In genomic region chr21:31397939-31398338, GRCh38 we compare ENCODE assay signal across 17 cellular contexts. TPM values are rescaled to one million over a fixed set of nuclear protein-coding genes. Genes with fewer than 3 reads are reported as not detected.
DNase-seq lines count a peak whose midpoint lies in the region; ATAC-seq, FAIRE-seq and TF ChIP-seq lines count a peak whose summit lies in the region.
"Had no signal": no experiment of that assay in that cellular context is flagged by ENCODE, and none has a peak within 500 bp of the region (broad histone marks: within the 10 kb centered on the region; RNA-seq: fewer than 3 reads in every experiment).

No MANE protein-coding gene starts in this region.

- peak overlapping the region; percentile 82 for H3K27ac Mint-ChIP-seq in activated CD4-positive, alpha-beta T cell treated with anti-CD3 and anti-CD28 coated beads, Interleukin-2, amount 10 ng/mL, durations not matched to agents 7 days and 5 days
- peak overlapping the region; percentile 82 to 84 for H3K27ac Mint-ChIP-seq in T-cell
- no peak overlapping the region for H3K27ac Mint-ChIP-seq in neural progenitor cell
- H3K27ac Mint-ChIP-seq: HFFc6 had no signal

- no peaks in the 10 kb centered on the region for H4K20me1 ChIP-seq in GM12878 (ENCODE audit: control insufficient read depth, insufficient read depth)
- peaks cover 15% of the 10 kb centered on the region for H4K20me1 ChIP-seq in neural progenitor cell (ENCODE audit: low read depth)

- no peak overlapping the region for H3K4me2 ChIP-seq in GM12878 (ENCODE audit: control insufficient read depth, insufficient read depth)
- H3K4me2 ChIP-seq in neural progenitor cell: peak overlapping the region; percentile 29

- H3K4me1 Mint-ChIP-seq in activated CD4-positive, alpha-beta T cell treated with anti-CD3 and anti-CD28 coated beads, Interleukin-2, amount 10 ng/mL, durations not matched to agents 7 days and 5 days: peaks cover 60% of the 10 kb centered on the region
- H3K4me1 Mint-ChIP-seq in T-cell (peaks cover 54 to 59% (median 56%) of the 10 kb centered on the region in 3 donors), neural progenitor cell (peaks cover 44% of the 10 kb centered on the region)

- H3K9me3 ChIP-seq in GM12878 (replicated peaks; ENCODE audit: control insufficient read depth, insufficient read depth, low read length) (no peaks in the 10 kb centered on the region), neural progenitor cell (ENCODE audit: low read depth) (no peaks in the 10 kb centered on the region)
- H3K9me3 ChIP-seq: body of pancreas, pancreas had no signal

- H3K36me3 Mint-ChIP-seq in activated CD4-positive, alpha-beta T cell treated with anti-CD3 and anti-CD28 coated beads, Interleukin-2, amount 10 ng/mL, durations not matched to agents 7 days and 5 days (ENCODE audit: low read depth): peaks cover 3% of the 10 kb centered on the region
- H3K36me3 Mint-ChIP-seq in T-cell (no peaks in the 10 kb centered on the region), neural progenitor cell (peaks cover 2% of the 10 kb centered on the region)

- no peaks in the 10 kb centered on the region for H3K79me2 ChIP-seq in GM12878 (ENCODE audit: control insufficient read depth, insufficient read depth, low read length)
- H3K79me2 ChIP-seq in neural progenitor cell (ENCODE audit: low read depth): peaks cover 32% of the 10 kb centered on the region

- H3F3A ChIP-seq in neural progenitor cell (ENCODE audit: low read depth): no peaks in the 10 kb centered on the region

- BruUV-seq in GM12878 (replicated peaks; lab: Mats Ljungman, UMichigan): no TSS peak

- 6% methylated on average over 1 of the region's 1 CpG for WGBS in GM12878 (ENCODE audit: insufficient coverage, insufficient replicate concordance, low lambda C conversion rate, missing lambda C conversion rate)

- no peak overlapping the region for H3K4me3 ChIP-seq in GM12878
- H3K4me3 ChIP-seq in neural progenitor cell: no peak overlapping the region
- H3K4me3 ChIP-seq: body of pancreas, lung, pancreas had no signal

- no peak for TF ChIP-seq EP300 in GM12878 (IDR thresholded peaks at IDR 0.05; ENCODE audit: borderline replicate concordance in 1 of 2, control insufficient read depth in 1 of 2, low read depth in 2 of 2, low read length in 2 of 2)

- H3K4me1 ChIP-seq in GM12878 (ENCODE audit: control insufficient read depth, insufficient read depth, low read length): no peaks in the 10 kb centered on the region
- peaks cover 25% of the 10 kb centered on the region for H3K4me1 ChIP-seq in neural progenitor cell
- H3K4me1 ChIP-seq: body of pancreas, pancreas had no signal

- no peak for FAIRE-seq in GM12878 (lab: Jason Lieb, UNC)
- FAIRE-seq: GM12892, pancreas had no signal

- SMC1A ChIA-PET in GM12878 (lab: Charles Lee; ENCODE audit: uncharacterized antibody, unreplicated experiment): interaction anchor here (0.6 to 1.1 kb wide), 4 partner anchors 13 to 184 kb away, joined by 3 to 5 read pairs (median 4); no protein-coding TSS in a partner anchor

- H3K36me3 ChIP-seq in GM12878 (ENCODE audit: control insufficient read depth in 2 of 2, insufficient read depth in 2 of 2, low read length in 1 of 2) (no peaks in the 10 kb centered on the region), neural progenitor cell (no peaks in the 10 kb centered on the region)
- H3K36me3 ChIP-seq: pancreas had no signal

- no peaks in the 10 kb centered on the region for H3K9me3 Mint-ChIP-seq in activated CD4-positive, alpha-beta T cell treated with anti-CD3 and anti-CD28 coated beads, Interleukin-2, amount 10 ng/mL, durations not matched to agents 7 days and 5 days
- no peaks in the 10 kb centered on the region for H3K9me3 Mint-ChIP-seq in T-cell
- no peaks in the 10 kb centered on the region for H3K9me3 Mint-ChIP-seq in neural progenitor cell

- peak; percentile 77 to 85 (median 80) for ATAC-seq in T-cell (replicated peaks in 1 of 4)
- peak; percentile 69 for ATAC-seq in GM12878
- no peak for ATAC-seq in GM19328 (IDR thresholded peaks at IDR 0.05; ENCODE audit: unreplicated experiment)
- ATAC-seq: body of pancreas, pancreas had no signal

- peaks cover 2% of the 10 kb centered on the region for H3K27me3 Mint-ChIP-seq in activated CD4-positive, alpha-beta T cell treated with anti-CD3 and anti-CD28 coated beads, Interleukin-2, amount 10 ng/mL, durations not matched to agents 7 days and 5 days
- H3K27me3 Mint-ChIP-seq in T-cell: no peaks in the 10 kb centered on the region
- H3K27me3 Mint-ChIP-seq in neural progenitor cell (ENCODE audit: insufficient read depth, low read depth): no peaks in the 10 kb centered on the region

- H3K9ac ChIP-seq in GM12878 (ENCODE audit: control insufficient read depth, insufficient read depth, low read length) (no peak overlapping the region), neural progenitor cell (no peak overlapping the region)

- POLR2A ChIA-PET in activated CD4-positive, alpha-beta T cell treated with anti-CD3 and anti-CD28 coated beads, Interleukin-2, amount 10 ng/mL, durations not matched to agents 7 days and 5 days (lab: Charles Lee): no interaction called here
- POLR2A ChIA-PET in T-cell (lab: Charles Lee) (interaction anchor here (0.5 to 0.6 kb wide), 4 partner anchors 9 to 146 kb away, joined by 4 to 7 read pairs (median 5); no protein-coding TSS in a partner anchor), GM12878 (lab: Charles Lee) (interaction anchor here (0.6 to 0.7 kb wide), 3 partner anchors 8 to 161 kb away, joined by 3 to 4 read pairs (median 3); no protein-coding TSS in a partner anchor)

- intact Hi-C loops in GM12878 (cut with micrococcal nuclease; ENCODE audit: unreplicated experiment): no loop called here

- TF ChIP-seq RAD21 in GM12878 (IDR thresholded peaks at IDR 0.05; ENCODE audit: insufficient read depth, low read depth, low read length): no peak

- DNase-seq in activated CD4-positive, alpha-beta T cell treated with anti-CD3 and anti-CD28 coated beads, Interleukin-2, amount 10 ng/mL, durations not matched to agents 7 days and 5 days: peak; percentile 66
- DNase-seq in activated CD4-positive, alpha-beta T cell treated with anti-CD3 and anti-CD28 coated beads for 48 hours: no peak
- DNase-seq in T-cell: peak in 33 of 34 experiments; percentile 5 to 66 (median 43)
- DNase-seq in GM12878 (ENCODE audit: low read depth, low spot score): no peak
- DNase-seq in neural progenitor cell (ENCODE audit: low spot score): peak; percentile 27
- DNase-seq in NCI-H2029 treated with DMSO at 0.1 percent for 48 hours (lab: John Stamatoyannopoulos, UW): no peak
- DNase-seq in inferior parietal cortex (ENCODE audit: extremely low spot score): no peak
- DNase-seq: activated CD4-positive, alpha-beta T cell treated with anti-CD3 and anti-CD28 coated beads, Interleukin-2, amount 50 U/mL, for 4 hours; body of pancreas; HFFc6; pancreas; SIG-M5; stimulated activated CD8-positive, alpha-beta memory T cell treated with anti-CD3 and anti-CD28 coated beads, Interleukin-4, amount 100 ng/mL, for 48 hours had no signal

- TF ChIP-seq CTCF in GM12878 (IDR thresholded peaks at IDR 0.05 in 2 of 3, conservative IDR thresholded peaks at IDR 0.05 in 1 of 3; ENCODE audit: control insufficient read depth in 2 of 3, extremely low read depth in 1 of 3, insufficient read depth in 1 of 3, low read depth in 3 of 3, low read length in 3 of 3) (no peak), neural progenitor cell (IDR thresholded peaks at IDR 0.05) (no peak)

- in situ Hi-C loops in GM12878 (cut with MboI): no loop called here

- peak overlapping the region; percentile 18 for H3K4me3 Mint-ChIP-seq in activated CD4-positive, alpha-beta T cell treated with anti-CD3 and anti-CD28 coated beads, Interleukin-2, amount 10 ng/mL, durations not matched to agents 7 days and 5 days
- H3K4me3 Mint-ChIP-seq in T-cell (peak overlapping the region; percentile 28 to 56 (median 31)), neural progenitor cell (no peak overlapping the region)
- H3K4me3 Mint-ChIP-seq: HFFc6 had no signal

- CTCF ChIA-PET in activated CD4-positive, alpha-beta T cell treated with anti-CD3 and anti-CD28 coated beads, Interleukin-2, amount 10 ng/mL, durations not matched to agents 7 days and 5 days (lab: Charles Lee): interaction anchor here (1.0 kb wide), 1 partner anchor 10 kb away, joined by 3 read pairs; no protein-coding TSS in a partner anchor
- CTCF ChIA-PET in T-cell (lab: Charles Lee) (interaction anchor here (0.6 to 1.0 kb wide), 4 partner anchors 13 to 240 kb away, joined by 4 to 5 read pairs (median 4); no protein-coding TSS in a partner anchor), GM12878 (lab: Yijun Ruan, JAX) (no interaction called here)

- no peak for TF ChIP-seq POLR2A in GM12878 (IDR thresholded peaks at IDR 0.05; ENCODE audit: low read depth, low read length)

- H2AFZ ChIP-seq in GM12878 (ENCODE audit: control insufficient read depth, low read depth, low read length) (no peak overlapping the region), neural progenitor cell (replicated peaks) (no peak overlapping the region)

- RAD21 ChIA-PET in GM12878 (lab: Charles Lee; ENCODE audit: unreplicated experiment): interaction anchor here (0.6 to 1.4 kb wide), 3 partner anchors 30 to 195 kb away, joined by 3 to 5 read pairs (median 4); no protein-coding TSS in a partner anchor

- no peaks in the 10 kb centered on the region for H3K27me3 ChIP-seq in GM12878 (replicated peaks in 1 of 2; ENCODE audit: control insufficient read depth in 2 of 2, insufficient read depth in 2 of 2, low read length in 1 of 2)
- no peaks in the 10 kb centered on the region for H3K27me3 ChIP-seq in neural progenitor cell
- H3K27me3 ChIP-seq: body of pancreas had no signal

- H3K27ac ChIP-seq in GM12878 (ENCODE audit: control insufficient read depth, insufficient read depth): no peak overlapping the region
- H3K27ac ChIP-seq in neural progenitor cell: peak overlapping the region; percentile 13
- H3K27ac ChIP-seq: body of pancreas, epithelial cell of prostate, pancreas had no signal

RNA-seq across cellular contexts. Expression of gene TIAM1, which starts 53.9 kb away (rescaled TPM):
- 10 to 100 TPM; 55.7 to 59.1 TPM for total RNA-seq in activated CD4-positive, alpha-beta T cell treated with anti-CD3 and anti-CD28 coated beads, Interleukin-2, amount 10 ng/mL, durations not matched to agents 7 days and 5 days
- total RNA-seq in T-cell (10 to 100 TPM; 60.8 to 79.4 (median 65.5) TPM), GM12878 (2014; rRNA removed) (1.1 TPM in 2 replicates), GM12878 (2014; rRNA removed; fragmentation: Illumina TruSeq; extraction: Trizol) (0.76 and 1.2 TPM in 2 replicates), GM12878 (2021) (1.6 and 2.1 TPM in 2 replicates), neural progenitor cell (ENCODE audit: low replicate concordance) (27.2 and 30.2 TPM in 2 replicates)
- total RNA-seq in GM12878 (2013; cell fraction: nucleolus; rRNA removed): 92.6 and 100 TPM in 2 replicates
- 0.55 TPM for polyA plus RNA-seq in GM12878 (2011; ENCODE audit: low read depth)
- polyA plus RNA-seq in GM12878 (2011; rRNA removed) (29.1 and 35.9 TPM in 2 replicates), GM12878 (2014; fragmentation: Illumina TruSeq; extraction: Trizol) (0.82 and 0.97 TPM in 2 replicates), GM12878 (2014; fragmentation: Nextera tagmentation; extraction: Ambion mirVana) (under 1 TPM; 0.31 to 0.42 TPM), GM12878 (2014; rRNA removed) (0.72 and 0.81 TPM in 2 replicates), GM12878 (2016; fragmentation: Nextera tagmentation; extraction: Ambion mirVana) (under 1 TPM; 0.64 to 0.71 TPM)
- polyA plus RNA-seq in GM12878 (2011; cell fraction: cytosol; rRNA removed): 30.9 and 34.8 TPM in 2 replicates
- 51.4 and 58.8 TPM in 2 replicates for polyA plus RNA-seq in GM12878 (2011; cell fraction: nucleus; rRNA removed)
- 0.72 and 0.94 TPM in 2 replicates for polyA plus RNA-seq in GM12878 (2012)
- 147 and 169 TPM in 2 replicates for polyA minus RNA-seq in GM12878 (2011; rRNA and poly(A)+ RNA removed)
- 37.4 and 39.7 TPM in 2 replicates for polyA minus RNA-seq in GM12878 (2011; cell fraction: cytosol; rRNA and poly(A)+ RNA removed)
- polyA minus RNA-seq in GM12878 (2011; cell fraction: nucleus; rRNA and poly(A)+ RNA removed): 69.0 and 110 TPM in 2 replicates

Comparison
In these comparisons a context has a peak if more than half of its experiments do, and no peak if none do; other contexts are left out.
1. DNase-seq: peak in activated CD4-positive, alpha-beta T cell treated with anti-CD3 and anti-CD28 coated beads, Interleukin-2, amount 10 ng/mL, durations not matched to agents 7 days and 5 days (single experiment), T-cell (33 of 34) and neural progenitor cell (single experiment); none in activated CD4-positive, alpha-beta T cell treated with anti-CD3 and anti-CD28 coated beads for 48 hours (single experiment), GM12878 (single experiment), NCI-H2029 treated with DMSO at 0.1 percent for 48 hours (single experiment) and inferior parietal cortex (single experiment).